In genomic region chr13:59392328-59392727, GRCh38 we compare ENCODE assay signal across 11 cellular contexts.
DNase-seq lines count a peak whose midpoint lies in the region; ATAC-seq and TF ChIP-seq lines count a peak whose summit lies in the region.
"Had no signal": no experiment of that assay in that cellular context is flagged by ENCODE, and none has a peak within 500 bp of the region (broad histone marks: within the 10 kb centered on the region; RNA-seq: fewer than 3 reads in every experiment).

No MANE protein-coding gene starts in this region.

- H3K4me2 ChIP-seq in SU-DHL-6 (ENCODE audit: low read depth, low read length, poor library complexity, severe bottlenecking), result no peak overlapping the region
- H3K4me2 ChIP-seq in smooth muscle cell, result no peak overlapping the region

- no peaks in the 10 kb centered on the region for H3K4me1 ChIP-seq in smooth muscle cell (ENCODE audit: low read depth)
- peaks cover 4% of the 10 kb centered on the region for H3K4me1 ChIP-seq in effector memory CD4-positive, alpha-beta T cell (ENCODE audit: control insufficient read depth, insufficient read depth, low read length, poor library complexity, severe bottlenecking)
- H3K4me1 ChIP-seq: BE2C had no signal

- ATAC-seq in GM18511 (IDR thresholded peaks at IDR 0.05; ENCODE audit: unreplicated experiment), result peak; percentile 1
- peak; percentile 4 for ATAC-seq in HG03457 (IDR thresholded peaks at IDR 0.05; ENCODE audit: unreplicated experiment)
- no peak for ATAC-seq in omental fat pad (ENCODE audit: low FRiP score)

- H3K79me2 ChIP-seq in SU-DHL-6 (ENCODE audit: insufficient read depth, low read length) (no peaks in the 10 kb centered on the region), smooth muscle cell (ENCODE audit: low read depth) (no peaks in the 10 kb centered on the region)

- H3K9me2 ChIP-seq in SU-DHL-6 (replicated peaks; ENCODE audit: insufficient read depth, low read length), result no peaks in the 10 kb centered on the region

- H3K9me3 ChIP-seq in SU-DHL-6 (ENCODE audit: insufficient read depth, low read length) (no peaks in the 10 kb centered on the region), smooth muscle cell (replicated peaks; ENCODE audit: low read depth) (no peaks in the 10 kb centered on the region)
- H3K9me3 ChIP-seq in effector memory CD4-positive, alpha-beta T cell (ENCODE audit: control insufficient read depth, low read length), result no peaks in the 10 kb centered on the region
- H3K9me3 ChIP-seq: BE2C had no signal

- H3K36me3 ChIP-seq in SU-DHL-6 (ENCODE audit: low read length), result no peaks in the 10 kb centered on the region
- no peaks in the 10 kb centered on the region for H3K36me3 ChIP-seq in smooth muscle cell (ENCODE audit: low read depth)
- H3K36me3 ChIP-seq in effector memory CD4-positive, alpha-beta T cell (ENCODE audit: control insufficient read depth, insufficient read depth, low read length), result no peaks in the 10 kb centered on the region
- H3K36me3 ChIP-seq: BE2C had no signal

- DNase-seq in smooth muscle cell (lab: John Stamatoyannopoulos, UW; ENCODE audit: unreplicated experiment) (no peak), dedifferentiated amniotic fluid mesenchymal stem cell (ENCODE audit: extremely low spot score) (no peak), NCI-H2196 treated with DMSO at 0.1 percent for 48 hours (lab: John Stamatoyannopoulos, UW; ENCODE audit: unreplicated experiment) (no peak), omental fat pad (ENCODE audit: low spot score) (no peak)
- DNase-seq in effector memory CD4-positive, alpha-beta T cell, result no peak
- DNase-seq: NCI-H1048, NCI-H524 treated with DMSO at 0.1 percent for 48 hours had no signal

- no peaks in the 10 kb centered on the region for H3K27me3 ChIP-seq in SU-DHL-6 (ENCODE audit: low read length)
- H3K27me3 ChIP-seq in smooth muscle cell (ENCODE audit: low read depth), result no peaks in the 10 kb centered on the region
- H3K27me3 ChIP-seq in effector memory CD4-positive, alpha-beta T cell (replicated peaks; ENCODE audit: control insufficient read depth, insufficient read depth, low read length, poor library complexity, severe bottlenecking), result no peaks in the 10 kb centered on the region
- H3K27me3 ChIP-seq: BE2C had no signal

- H3F3A ChIP-seq in SU-DHL-6 (ENCODE audit: insufficient read depth) (no peaks in the 10 kb centered on the region), smooth muscle cell (ENCODE audit: low read depth) (no peaks in the 10 kb centered on the region)

- TF ChIP-seq CTCF in SU-DHL-6 (IDR thresholded peaks at IDR 0.05; ENCODE audit: insufficient read depth, low read length, poor library complexity, severe bottlenecking), result no peak
- TF ChIP-seq CTCF in smooth muscle cell (IDR thresholded peaks at IDR 0.05; ENCODE audit: borderline replicate concordance, insufficient read depth, poor library complexity, severe bottlenecking), result no peak
- no peak for TF ChIP-seq CTCF in omental fat pad (IDR thresholded peaks at IDR 0.05)

- H2AFZ ChIP-seq in SU-DHL-6 (ENCODE audit: low read depth, low read length, severe bottlenecking) (peak overlapping the region; percentile 92), smooth muscle cell (ENCODE audit: low read depth) (peak overlapping the region; percentile 96)

- H3K9ac ChIP-seq in SU-DHL-6 (ENCODE audit: low read length), result no peak overlapping the region
- no peak overlapping the region for H3K9ac ChIP-seq in smooth muscle cell (ENCODE audit: low read depth)

- H3K4me3 ChIP-seq in SU-DHL-6 (ENCODE audit: insufficient read depth, low read length, poor library complexity, severe bottlenecking) (no peak overlapping the region), smooth muscle cell (no peak overlapping the region)
- H3K4me3 ChIP-seq in effector memory CD4-positive, alpha-beta T cell (ENCODE audit: insufficient read depth, low read depth, low read length, poor library complexity, severe bottlenecking), result no peak overlapping the region

- H3K27ac ChIP-seq in SU-DHL-6 (ENCODE audit: low read depth, low read length) (no peak overlapping the region), smooth muscle cell (ENCODE audit: low read depth) (no peak overlapping the region)
- no peak overlapping the region for H3K27ac ChIP-seq in effector memory CD4-positive, alpha-beta T cell (ENCODE audit: insufficient read depth, low read length, poor library complexity, severe bottlenecking)

- H4K20me1 ChIP-seq in SU-DHL-6 (ENCODE audit: low read depth, low read length), result no peaks in the 10 kb centered on the region
- no peaks in the 10 kb centered on the region for H4K20me1 ChIP-seq in smooth muscle cell (ENCODE audit: low read depth)
